In genomic region chrX:116462843-116463242, GRCh38 we compare ENCODE assay signal across 30 cellular contexts. TPM values are rescaled to one million over a fixed set of nuclear protein-coding genes. Genes with fewer than 3 reads are reported as not detected.
"Had no signal": no experiment of that assay in that cellular context is flagged by ENCODE, and none has a peak within 500 bp of the region (broad histone marks: within the 10 kb centered on the region; RNA-seq: fewer than 3 reads in every experiment).

TSS of gene CT83 (minus strand) at chrX:116462976. CDS start at chrX:116462856, 120 bp downstream.

- ATAC-seq: esophagus mucosa; gastrocnemius medialis; heart right ventricle; naive thymus-derived CD4-positive, alpha-beta T cell; sciatic nerve had no signal

- H3K4me1 ChIP-seq: gastrocnemius medialis, heart right ventricle, parathyroid adenoma, prostate gland, stomach had no signal

- H3K9me3 ChIP-seq: gastrocnemius medialis, heart right ventricle, prostate gland, stomach had no signal

- H3K27me3 ChIP-seq: gastrocnemius medialis, stomach had no signal

- FAIRE-seq: islet of Langerhans had no signal

- H2AFZ ChIP-seq: parathyroid adenoma had no signal

- H3K9ac ChIP-seq: parathyroid adenoma had no signal

- H3K4me3 ChIP-seq: coronary artery, gastrocnemius medialis, heart right ventricle, prostate gland, stomach had no signal

- H3K79me2 ChIP-seq: parathyroid adenoma had no signal

- H3K36me3 ChIP-seq: gastrocnemius medialis, heart right ventricle, prostate gland, stomach had no signal

- H3K27ac ChIP-seq: coronary artery, gastrocnemius medialis, heart right ventricle, parathyroid adenoma, prostate gland, stomach had no signal

- DNase-seq: effector CD4-positive, alpha-beta T cell; gastrocnemius medialis; heart right ventricle; hypothalamus; kidney glomerular epithelial cell; mesendoderm; naive thymus-derived CD4-positive, alpha-beta T cell; nephron progenitor cell; stimulated activated CD4-positive, alpha-beta T cell treated with anti-CD3 and anti-CD28 coated beads, Interleukin-2, amount 100 ng/mL, for 24 hours; stimulated activated naive CD4-positive, alpha-beta T cell; stomach; substantia nigra; trophoblast cell had no signal

RNA-seq across cellular contexts. Expression of gene CT83, which starts in this region (rescaled TPM):
- total RNA-seq: dermis microvascular lymphatic vessel endothelial cell; esophagus mucosa; fibroblast of lung; fibroblast of villous mesenchyme; gastrocnemius medialis; heart right ventricle; liver; lung microvascular endothelial cell; mononuclear cell; naive thymus-derived CD4-positive, alpha-beta T cell; omental fat pad; renal cortical epithelial cell; sciatic nerve; skeletal muscle tissue; stomach; urinary bladder had no signal
- polyA plus RNA-seq: fibroblast of lung; heart right ventricle; liver; naive thymus-derived CD4-positive, alpha-beta T cell; stomach; thymus; urinary bladder had no signal
